Comparison of ENCODE assay signal across 21 cellular contexts in genomic region chr11:45818961-45819605, GRCh38.
"Had no signal": no experiment of that assay in that cellular context is flagged by ENCODE, and none has a peak within 500 bp of the region (broad histone marks: within the 10 kb centered on the region; RNA-seq: fewer than 3 reads in every experiment).

No MANE protein-coding gene starts in this region.

- H3K4me3 Mint-ChIP-seq: activated naive CD4-positive, alpha-beta T cell treated with anti-CD3 and anti-CD28 coated beads, Interleukin-2, amount 10 ng/mL, durations not matched to agents 7 days and 5 days; activated T-helper 17 cell treated with anti-CD3 and anti-CD28 coated beads, Interleukin-2, amount 50 U/mL, for 72 hours; dendritic cell treated with granulocyte-macrophage colony-stimulating factor and Interleukin-4, amounts not matched to agents 40 ng/mL and 50 ng/mL, for 4 days; nephron progenitor cell; stimulated activated naive CD8-positive, alpha-beta T cell treated with anti-CD3 and anti-CD28 coated beads, Interleukin-15, Interleukin-2, amounts not matched to agents 100 ng/mL and 50 ng/mL, for 24 hours had no signal

- DNase-seq: activated CD4-positive, alpha-beta T cell treated with anti-CD3 and anti-CD28 coated beads, Interleukin-2, amount 50 U/mL, for 1 hour; activated CD4-positive, CD25-positive, alpha-beta regulatory T cell; activated naive CD4-positive, alpha-beta T cell treated with anti-CD3 and anti-CD28 coated beads, Interleukin-2, amount 10 ng/mL, durations not matched to agents 7 days and 5 days; activated T-cell treated with anti-CD3 and anti-CD28 coated beads for 4 hours; cerebellar nuclear complex; effector memory CD4-positive, alpha-beta T cell; foreskin keratinocyte; left ventricle myocardium superior; mesenchymal stem cell; nephron progenitor cell; occipital lobe; stimulated activated CD4-positive, alpha-beta T cell treated with anti-CD3 and anti-CD28 coated beads, Interleukin-15, amount 100 ng/mL, for 24 hours; stimulated activated CD4-positive, alpha-beta T cell treated with anti-CD3 and anti-CD28 coated beads, Interleukin-4, amount 100 ng/mL, for 1 hour; T-helper 2 cell had no signal

- H3K36me3 Mint-ChIP-seq: activated naive CD4-positive, alpha-beta T cell treated with anti-CD3 and anti-CD28 coated beads, Interleukin-2, amount 10 ng/mL, durations not matched to agents 7 days and 5 days had no signal

- H3K36me3 ChIP-seq: ascending aorta, breast epithelium, upper lobe of left lung had no signal

- ATAC-seq: activated T-helper 17 cell treated with anti-CD3 and anti-CD28 coated beads, Interleukin-2, amount 50 U/mL, for 72 hours; foreskin keratinocyte had no signal

- H3K27me3 Mint-ChIP-seq: activated T-helper 17 cell treated with anti-CD3 and anti-CD28 coated beads, Interleukin-2, amount 50 U/mL, for 72 hours; stimulated activated naive CD8-positive, alpha-beta T cell treated with anti-CD3 and anti-CD28 coated beads, Interleukin-15, Interleukin-2, amounts not matched to agents 100 ng/mL and 50 ng/mL, for 24 hours had no signal

- H3K27me3 ChIP-seq: ascending aorta, breast epithelium, foreskin keratinocyte, upper lobe of left lung had no signal

- H3K4me3 ChIP-seq: ascending aorta, breast epithelium, skin epidermis, upper lobe of left lung had no signal

- H3K4me1 Mint-ChIP-seq: activated naive CD4-positive, alpha-beta T cell treated with anti-CD3 and anti-CD28 coated beads, Interleukin-2, amount 10 ng/mL, durations not matched to agents 7 days and 5 days; activated T-helper 17 cell treated with anti-CD3 and anti-CD28 coated beads, Interleukin-2, amount 50 U/mL, for 72 hours had no signal

- H3K4me1 ChIP-seq: ascending aorta, breast epithelium, foreskin keratinocyte, upper lobe of left lung had no signal

- H3K9me3 ChIP-seq: ascending aorta, breast epithelium, upper lobe of left lung had no signal

- H3K9me3 Mint-ChIP-seq: activated naive CD4-positive, alpha-beta T cell treated with anti-CD3 and anti-CD28 coated beads, Interleukin-2, amount 10 ng/mL, durations not matched to agents 7 days and 5 days; activated T-helper 17 cell treated with anti-CD3 and anti-CD28 coated beads, Interleukin-2, amount 50 U/mL, for 72 hours; dendritic cell treated with granulocyte-macrophage colony-stimulating factor and Interleukin-4, amounts not matched to agents 40 ng/mL and 50 ng/mL, for 4 days; nephron progenitor cell; stimulated activated naive CD8-positive, alpha-beta T cell treated with anti-CD3 and anti-CD28 coated beads, Interleukin-15, Interleukin-2, amounts not matched to agents 100 ng/mL and 50 ng/mL, for 24 hours had no signal

- H3K27ac Mint-ChIP-seq: activated T-helper 17 cell treated with anti-CD3 and anti-CD28 coated beads, Interleukin-2, amount 50 U/mL, for 72 hours; dendritic cell treated with granulocyte-macrophage colony-stimulating factor and Interleukin-4, amounts not matched to agents 40 ng/mL and 50 ng/mL, for 4 days; nephron progenitor cell; stimulated activated naive CD8-positive, alpha-beta T cell treated with anti-CD3 and anti-CD28 coated beads, Interleukin-15, Interleukin-2, amounts not matched to agents 100 ng/mL and 50 ng/mL, for 24 hours had no signal

- H3K27ac ChIP-seq: ascending aorta, breast epithelium, foreskin keratinocyte, skin epidermis, upper lobe of left lung had no signal
